Comparison of ENCODE assay signal across 1 cellular context in genomic region chr12:27564612-27565213, GRCh38.
TF ChIP-seq lines count a peak whose summit lies in the region.

No MANE protein-coding gene starts in this region.

TF ChIP-seq in GM23338, 12 proteins besides CTCF, POLR2A, EP300 and RAD21 (continued from another document):
- TF ChIP-seq ZNF331 (CRISPR knock-in tag; IDR thresholded peaks at IDR 0.05; ENCODE audit: low read depth) (no peak), EZH2 (IDR thresholded peaks at IDR 0.05; ENCODE audit: low read depth, unreplicated experiment) (no peak), ETS1 (IDR thresholded peaks at IDR 0.05) (no peak), NANOG (IDR thresholded peaks at IDR 0.05; ENCODE audit: borderline replicate concordance) (no peak), EZH2phosphoT487 (IDR thresholded peaks at IDR 0.05; ENCODE audit: unreplicated experiment) (no peak), STAT1 (IDR thresholded peaks at IDR 0.05; ENCODE audit: unreplicated experiment) (no peak)
- TF ChIP-seq, protein P1, sequence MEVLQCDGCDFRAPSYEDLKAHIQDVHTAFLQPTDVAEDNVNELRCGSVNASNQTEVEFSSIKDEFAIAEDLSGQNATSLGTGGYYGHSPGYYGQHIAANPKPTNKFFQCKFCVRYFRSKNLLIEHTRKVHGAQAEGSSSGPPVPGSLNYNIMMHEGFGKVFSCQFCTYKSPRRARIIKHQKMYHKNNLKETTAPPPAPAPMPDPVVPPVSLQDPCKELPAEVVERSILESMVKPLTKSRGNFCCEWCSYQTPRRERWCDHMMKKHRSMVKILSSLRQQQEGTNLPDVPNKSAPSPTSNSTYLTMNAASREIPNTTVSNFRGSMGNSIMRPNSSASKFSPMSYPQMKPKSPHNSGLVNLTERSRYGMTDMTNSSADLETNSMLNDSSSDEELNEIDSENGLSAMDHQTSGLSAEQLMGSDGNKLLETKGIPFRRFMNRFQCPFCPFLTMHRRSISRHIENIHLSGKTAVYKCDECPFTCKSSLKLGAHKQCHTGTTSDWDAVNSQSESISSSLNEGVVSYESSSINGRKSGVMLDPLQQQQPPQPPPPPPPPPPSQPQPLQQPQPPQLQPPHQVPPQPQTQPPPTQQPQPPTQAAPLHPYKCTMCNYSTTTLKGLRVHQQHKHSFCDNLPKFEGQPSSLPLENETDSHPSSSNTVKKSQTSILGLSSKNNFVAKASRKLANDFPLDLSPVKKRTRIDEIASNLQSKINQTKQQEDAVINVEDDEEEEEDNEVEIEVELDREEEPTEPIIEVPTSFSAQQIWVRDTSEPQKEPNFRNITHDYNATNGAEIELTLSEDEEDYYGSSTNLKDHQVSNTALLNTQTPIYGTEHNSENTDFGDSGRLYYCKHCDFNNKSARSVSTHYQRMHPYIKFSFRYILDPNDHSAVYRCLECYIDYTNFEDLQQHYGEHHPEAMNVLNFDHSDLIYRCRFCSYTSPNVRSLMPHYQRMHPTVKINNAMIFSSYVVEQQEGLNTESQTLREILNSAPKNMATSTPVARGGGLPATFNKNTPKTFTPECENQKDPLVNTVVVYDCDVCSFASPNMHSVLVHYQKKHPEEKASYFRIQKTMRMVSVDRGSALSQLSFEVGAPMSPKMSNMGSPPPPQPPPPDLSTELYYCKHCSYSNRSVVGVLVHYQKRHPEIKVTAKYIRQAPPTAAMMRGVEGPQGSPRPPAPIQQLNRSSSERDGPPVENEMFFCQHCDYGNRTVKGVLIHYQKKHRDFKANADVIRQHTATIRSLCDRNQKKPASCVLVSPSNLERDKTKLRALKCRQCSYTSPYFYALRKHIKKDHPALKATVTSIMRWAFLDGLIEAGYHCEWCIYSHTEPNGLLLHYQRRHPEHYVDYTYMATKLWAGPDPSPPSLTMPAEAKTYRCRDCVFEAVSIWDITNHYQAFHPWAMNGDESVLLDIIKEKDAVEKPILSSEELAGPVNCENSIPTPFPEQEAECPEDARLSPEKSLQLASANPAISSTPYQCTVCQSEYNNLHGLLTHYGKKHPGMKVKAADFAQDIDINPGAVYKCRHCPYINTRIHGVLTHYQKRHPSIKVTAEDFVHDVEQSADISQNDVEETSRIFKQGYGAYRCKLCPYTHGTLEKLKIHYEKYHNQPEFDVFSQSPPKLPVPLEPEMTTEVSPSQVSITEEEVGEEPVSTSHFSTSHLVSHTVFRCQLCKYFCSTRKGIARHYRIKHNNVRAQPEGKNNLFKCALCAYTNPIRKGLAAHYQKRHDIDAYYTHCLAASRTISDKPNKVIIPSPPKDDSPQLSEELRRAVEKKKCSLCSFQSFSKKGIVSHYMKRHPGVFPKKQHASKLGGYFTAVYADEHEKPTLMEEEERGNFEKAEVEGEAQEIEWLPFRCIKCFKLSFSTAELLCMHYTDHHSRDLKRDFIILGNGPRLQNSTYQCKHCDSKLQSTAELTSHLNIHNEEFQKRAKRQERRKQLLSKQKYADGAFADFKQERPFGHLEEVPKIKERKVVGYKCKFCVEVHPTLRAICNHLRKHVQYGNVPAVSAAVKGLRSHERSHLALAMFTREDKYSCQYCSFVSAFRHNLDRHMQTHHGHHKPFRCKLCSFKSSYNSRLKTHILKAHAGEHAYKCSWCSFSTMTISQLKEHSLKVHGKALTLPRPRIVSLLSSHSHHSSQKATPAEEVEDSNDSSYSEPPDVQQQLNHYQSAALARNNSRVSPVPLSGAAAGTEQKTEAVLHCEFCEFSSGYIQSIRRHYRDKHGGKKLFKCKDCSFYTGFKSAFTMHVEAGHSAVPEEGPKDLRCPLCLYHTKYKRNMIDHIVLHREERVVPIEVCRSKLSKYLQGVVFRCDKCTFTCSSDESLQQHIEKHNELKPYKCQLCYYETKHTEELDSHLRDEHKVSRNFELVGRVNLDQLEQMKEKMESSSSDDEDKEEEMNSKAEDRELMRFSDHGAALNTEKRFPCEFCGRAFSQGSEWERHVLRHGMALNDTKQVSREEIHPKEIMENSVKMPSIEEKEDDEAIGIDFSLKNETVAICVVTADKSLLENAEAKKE (CRISPR knock-in tag; IDR thresholded peaks at IDR 0.05): no peak
